Comparison of ENCODE assay signal across 8 cellular contexts in genomic region chr22:43273902-43274484, GRCh38.
DNase-seq lines count a peak whose midpoint lies in the region; ATAC-seq, FAIRE-seq and TF ChIP-seq lines count a peak whose summit lies in the region.

No MANE protein-coding gene starts in this region.

- H3K9me3 Mint-ChIP-seq in naive B cell = no peaks in the 10 kb centered on the region

- DNase-seq in AG20443 (ENCODE audit: low spot score) (peak; percentile 84), GM12891 (ENCODE audit: insufficient read length, low spot score) (peak; percentile 71), NCI-H2227 treated with DMSO at 0.1 percent for 48 hours (lab: John Stamatoyannopoulos, UW) (peak; percentile 6), erythroblast (lab: John Stamatoyannopoulos, UW) (peak; percentile 52 to 69), naive B cell (peak; percentile 29), NCI-H2107 treated with DMSO at 0.1 percent for 48 hours (lab: John Stamatoyannopoulos, UW; ENCODE audit: unreplicated experiment) (no peak)
- peak; percentile 7 for DNase-seq in activated CD4-positive, alpha-beta T cell treated with anti-CD3 and anti-CD28 coated beads, Interleukin-2, amount 50 U/mL, for 1 hour

- peak in 1 of 2 donors; percentile 37 for ATAC-seq in naive B cell (ENCODE audit: low read depth in 2 of 2)
- ATAC-seq in GM19023 (IDR thresholded peaks at IDR 0.05; ENCODE audit: unreplicated experiment) = no peak

- H3K27ac Mint-ChIP-seq in naive B cell = no peak overlapping the region

- H3K27me3 Mint-ChIP-seq in naive B cell = peaks cover 3 to 35% (median 13%) of the 10 kb centered on the region in 3 donors

- H3K36me3 Mint-ChIP-seq in naive B cell = no peaks in the 10 kb centered on the region

- peaks cover 0 to 6% (median 0%) of the 10 kb centered on the region in 3 donors for H3K4me1 Mint-ChIP-seq in naive B cell

- no peak for TF ChIP-seq POLR2A in GM12891 (IDR thresholded peaks at IDR 0.05; ENCODE audit: low read depth, low read length)
- no peak for TF ChIP-seq POLR2A in erythroblast (IDR thresholded peaks at IDR 0.05; ENCODE audit: low read length)

- H3K4me3 Mint-ChIP-seq in naive B cell = no peak overlapping the region

- FAIRE-seq in GM12891 (lab: Jason Lieb, UNC) = peak; percentile 87

TF ChIP-seq in GM12891, 5 proteins besides CTCF, POLR2A, EP300 and RAD21:
- no peak for TF ChIP-seq PAX5 (IDR thresholded peaks at IDR 0.05; ENCODE audit: insufficient read depth, low read length, severe bottlenecking)
- no peak for TF ChIP-seq TAF1 (IDR thresholded peaks at IDR 0.05; ENCODE audit: low read depth, low read length)
- no peak for TF ChIP-seq POLR2AphosphoS5 (IDR thresholded peaks at IDR 0.05; ENCODE audit: low read depth, low read length)
- no peak for TF ChIP-seq SPI1 (IDR thresholded peaks at IDR 0.05; ENCODE audit: low read depth, low read length)
- TF ChIP-seq POU2F2 (IDR thresholded peaks at IDR 0.05; ENCODE audit: low read depth, low read length) = no peak
TF ChIP-seq in GM12891: peak in this region for 0.
